2 cellular contexts compared by ENCODE assay signal in the genomic region with DNA sequence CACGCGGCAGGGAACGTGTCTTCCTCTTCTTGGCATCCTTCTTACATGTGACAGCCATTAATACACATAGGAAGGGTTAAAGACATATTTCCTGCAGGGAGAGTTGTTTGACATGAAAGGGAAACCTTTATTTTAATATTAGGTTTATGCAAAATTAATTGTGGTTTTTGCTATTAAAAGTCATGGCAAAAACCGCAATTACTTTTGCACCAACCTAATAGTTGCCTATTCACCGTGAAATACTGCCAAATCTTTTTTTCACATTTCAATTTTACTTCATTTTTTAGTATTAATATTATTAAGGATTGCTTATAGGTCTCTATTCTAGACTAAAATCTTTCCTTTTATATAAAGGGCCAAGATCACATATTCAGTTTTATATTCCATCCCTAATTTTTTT.
TF ChIP-seq lines count a peak whose summit lies in the region.

No MANE protein-coding gene starts in this region.

TF ChIP-seq in HEK293T, 16 proteins besides CTCF, POLR2A, EP300 and RAD21 (continued from another document):
- TF ChIP-seq, protein P1, sequence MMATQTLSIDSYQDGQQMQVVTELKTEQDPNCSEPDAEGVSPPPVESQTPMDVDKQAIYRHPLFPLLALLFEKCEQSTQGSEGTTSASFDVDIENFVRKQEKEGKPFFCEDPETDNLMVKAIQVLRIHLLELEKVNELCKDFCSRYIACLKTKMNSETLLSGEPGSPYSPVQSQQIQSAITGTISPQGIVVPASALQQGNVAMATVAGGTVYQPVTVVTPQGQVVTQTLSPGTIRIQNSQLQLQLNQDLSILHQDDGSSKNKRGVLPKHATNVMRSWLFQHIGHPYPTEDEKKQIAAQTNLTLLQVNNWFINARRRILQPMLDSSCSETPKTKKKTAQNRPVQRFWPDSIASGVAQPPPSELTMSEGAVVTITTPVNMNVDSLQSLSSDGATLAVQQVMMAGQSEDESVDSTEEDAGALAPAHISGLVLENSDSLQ (IDR thresholded peaks at IDR 0.05), result no peak
- TF ChIP-seq SP1 (IDR thresholded peaks at IDR 0.05), result no peak
TF ChIP-seq in HEK293T: peak in this region for 1.

TF ChIP-seq in IMR-90, 13 proteins besides CTCF, POLR2A, EP300 and RAD21 (continued from another document):
- TF ChIP-seq MAFK (IDR thresholded peaks at IDR 0.05; ENCODE audit: low read depth, low read length) (no peak), NFE2L2 (IDR thresholded peaks at IDR 0.05; ENCODE audit: low read depth, low read length) (no peak), SMC3 (IDR thresholded peaks at IDR 0.05; ENCODE audit: low read depth, low read length) (no peak), RCOR1 (IDR thresholded peaks at IDR 0.05; ENCODE audit: insufficient replicate concordance, low read length) (no peak), CHD1 (IDR thresholded peaks at IDR 0.05; ENCODE audit: low read depth, low read length) (no peak), MAZ (IDR thresholded peaks at IDR 0.05; ENCODE audit: borderline replicate concordance, low read depth, low read length) (no peak), FOS (IDR thresholded peaks at IDR 0.05; ENCODE audit: low read depth, low read length) (no peak)
- TF ChIP-seq, protein P2, sequence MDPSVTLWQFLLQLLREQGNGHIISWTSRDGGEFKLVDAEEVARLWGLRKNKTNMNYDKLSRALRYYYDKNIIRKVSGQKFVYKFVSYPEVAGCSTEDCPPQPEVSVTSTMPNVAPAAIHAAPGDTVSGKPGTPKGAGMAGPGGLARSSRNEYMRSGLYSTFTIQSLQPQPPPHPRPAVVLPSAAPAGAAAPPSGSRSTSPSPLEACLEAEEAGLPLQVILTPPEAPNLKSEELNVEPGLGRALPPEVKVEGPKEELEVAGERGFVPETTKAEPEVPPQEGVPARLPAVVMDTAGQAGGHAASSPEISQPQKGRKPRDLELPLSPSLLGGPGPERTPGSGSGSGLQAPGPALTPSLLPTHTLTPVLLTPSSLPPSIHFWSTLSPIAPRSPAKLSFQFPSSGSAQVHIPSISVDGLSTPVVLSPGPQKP (IDR thresholded peaks at IDR 0.05; ENCODE audit: borderline replicate concordance, low read depth, low read length), result no peak
